9 cellular contexts compared by ENCODE assay signal in genomic region chr1:14571810-14572767, GRCh38. TPM values are rescaled to one million over a fixed set of nuclear protein-coding genes. Genes with fewer than 3 reads are reported as not detected.
A peak's percentile ranks its signal among the peaks of the same experiment; 100 is the strongest.
DNase-seq lines count a peak whose midpoint lies in the region; ATAC-seq, FAIRE-seq and TF ChIP-seq lines count a peak whose summit lies in the region.
"Had no signal": no experiment of that assay in that cellular context is flagged by ENCODE, and none has a peak within 500 bp of the region (broad histone marks: within the 10 kb centered on the region; RNA-seq: fewer than 3 reads in every experiment).

No MANE protein-coding gene starts in this region.

- no peaks in the 10 kb centered on the region for H3K79me2 ChIP-seq in HepG2 (ENCODE audit: insufficient read depth, low read length)

- no peaks in the 10 kb centered on the region for H3K4me1 ChIP-seq in HepG2 (ENCODE audit: insufficient read depth, low read length)
- H3K4me1 ChIP-seq in Peyer's patch: no peaks in the 10 kb centered on the region

- TF ChIP-seq POLR2A in GM12892 (IDR thresholded peaks at IDR 0.05; ENCODE audit: low read depth, low read length) (no peak), HepG2 (IDR thresholded peaks at IDR 0.05; ENCODE audit: insufficient read depth in 1 of 2, low read depth in 2 of 2, low read length in 2 of 2) (no peak), Peyer's patch (IDR thresholded peaks at IDR 0.05) (no peak)

- CTCF ChIA-PET in HepG2 (lab: Yijun Ruan, JAX; ENCODE audit: low intra/inter-chr PET ratio, low total read pairs): no interaction called here

- H3K36me3 ChIP-seq in HepG2 (replicated peaks in 1 of 2; ENCODE audit: control insufficient read depth in 1 of 2, insufficient read depth in 2 of 2, low read length in 2 of 2): no peaks in the 10 kb centered on the region
- H3K36me3 ChIP-seq in Peyer's patch: no peaks in the 10 kb centered on the region

- peaks cover 0 to 11% of the 10 kb centered on the region in 2 experiments; a peak in 1 of 5 replicates for H3K27me3 ChIP-seq in HepG2 (ENCODE audit: control insufficient read depth in 1 of 2, insufficient read depth in 2 of 2, low read length in 2 of 2)
- no peaks in the 10 kb centered on the region for H3K27me3 ChIP-seq in Peyer's patch

- no peak overlapping the region for H3K9ac ChIP-seq in HepG2 (ENCODE audit: insufficient read depth, low read depth, low read length)

- TF ChIP-seq EP300 in HepG2 (IDR thresholded peaks at IDR 0.05; ENCODE audit: low read depth in 2 of 2, low read length in 2 of 2) (no peak), HepG2 (CRISPR knock-in tag; IDR thresholded peaks at IDR 0.05; ENCODE audit: borderline replicate concordance) (no peak)

- TF ChIP-seq RAD21 in HepG2 (CRISPR knock-in tag; IDR thresholded peaks at IDR 0.05): no peak

- intact Hi-C loops in CD14-positive monocyte (cut with micrococcal nuclease) (no loop called here), HepG2 (cut with micrococcal nuclease; ENCODE audit: unreplicated experiment) (no loop called here)

- H3K4me1 Mint-ChIP-seq in CD14-positive monocyte: peaks cover 1% of the 10 kb centered on the region

- in situ Hi-C loops in SK-MEL-5 (cut with HindIII; ENCODE audit: low pct_unique_long_range_greater_than_20kb, low sequenced_read_pairs) (no loop called here), HepG2 (cut with HindIII; ENCODE audit: extremely low pct_ligation_motif_present, low pct_unique_long_range_greater_than_20kb) (loop anchor here (25.0 kb wide), 1 partner anchor 465 kb away; no protein-coding TSS in a partner anchor)

- H3K4me2 ChIP-seq in HepG2 (ENCODE audit: low read depth, low read length): no peak overlapping the region

- peaks cover 3 to 11% (median 5%) of the 10 kb centered on the region in 3 donors for H3K27me3 Mint-ChIP-seq in CD14-positive monocyte (ENCODE audit: low read depth in 3 of 3)

- WGBS in HepG2 (ENCODE audit: low lambda C conversion rate): 36% methylated on average over 16 of the region's 17 CpGs

- H4K20me1 ChIP-seq in HepG2 (ENCODE audit: insufficient read depth, low read length): no peaks in the 10 kb centered on the region

- H3K27ac Mint-ChIP-seq in CD14-positive monocyte: no peak overlapping the region

- H3K4me3 Mint-ChIP-seq in CD14-positive monocyte: no peak overlapping the region

- H2AFZ ChIP-seq in HepG2 (ENCODE audit: low read length): no peak overlapping the region

- no peak for FAIRE-seq in GM12892 (lab: Jason Lieb, UNC)
- FAIRE-seq in HepG2 (lab: Jason Lieb, UNC): no peak
- FAIRE-seq in HTR-8/SVneo (lab: Jason Lieb, UNC): no peak

- BruUV-seq in HepG2 (replicated peaks; lab: Mats Ljungman, UMichigan): no TSS peak

- no peak overlapping the region for H3K27ac ChIP-seq in HepG2 (ENCODE audit: extremely low read length, insufficient read depth, low read length)
- H3K27ac ChIP-seq in Peyer's patch: no peak overlapping the region

- no peaks in the 10 kb centered on the region for H3K36me3 Mint-ChIP-seq in CD14-positive monocyte

- H3K9me3 Mint-ChIP-seq in CD14-positive monocyte: peaks cover 0 to 15% (median 2%) of the 10 kb centered on the region in 7 donors

- DNase-seq in CD14-positive monocyte (ENCODE audit: low spot score) (no peak), GM12892 (ENCODE audit: insufficient read length) (peak; percentile 16), SK-MEL-5 (ENCODE audit: low read depth, low spot score) (peak; percentile 5), HepG2 (ENCODE audit: low spot score) (no peak), NCI-H69 (lab: John Stamatoyannopoulos, UW) (no peak), Peyer's patch (no peak), HTR-8/SVneo (ENCODE audit: insufficient read length, low spot score) (no peak)
- DNase-seq: NCI-H1105 had no signal

- TF ChIP-seq CTCF in CD14-positive monocyte (IDR thresholded peaks at IDR 0.05): peak; percentile 32
- TF ChIP-seq CTCF in HepG2 (CRISPR knock-in tag; IDR thresholded peaks at IDR 0.05): peak; percentile 62
- no peak for TF ChIP-seq CTCF in Peyer's patch (IDR thresholded peaks at IDR 0.05)

- peak; percentile 69 for ATAC-seq in HepG2
- no peak for ATAC-seq in GM19395 (IDR thresholded peaks at IDR 0.05; ENCODE audit: unreplicated experiment)

- H3K4me3 ChIP-seq in HepG2 (replicated peaks in 1 of 3; ENCODE audit: insufficient read depth in 1 of 3, low read depth in 2 of 3, low read length in 3 of 3) (no peak overlapping the region), Peyer's patch (no peak overlapping the region)

- POLR2A ChIA-PET in HepG2 (lab: Yijun Ruan, JAX): no interaction called here

- no peaks in the 10 kb centered on the region for H3K9me3 ChIP-seq in HepG2 (ENCODE audit: low read length)
- H3K9me3 ChIP-seq in Peyer's patch: no peaks in the 10 kb centered on the region

TF ChIP-seq in HepG2, 621 proteins besides CTCF, POLR2A, EP300 and RAD21:
- TF ChIP-seq TGIF2 (CRISPR knock-in tag; IDR thresholded peaks at IDR 0.05) (no peak), STAG1 (CRISPR knock-in tag; IDR thresholded peaks at IDR 0.05) (peak; percentile 56), ZNF574 (CRISPR knock-in tag; IDR thresholded peaks at IDR 0.05) (peak; percentile 85)

RNA-seq across cellular contexts. Expression of gene KAZN, which starts 26.4 kb away (rescaled TPM):
- polyA plus RNA-seq in CD14-positive monocyte: not detected
- polyA plus RNA-seq in GM12892 (2012; ENCODE audit: missing spikeins): 1.8 TPM
- total RNA-seq in SK-MEL-5 (2014; rRNA removed; shearing (Covaris generic)): 6.5 and 7.0 TPM in 2 replicates
- polyA plus RNA-seq in SK-MEL-5 (2015; cell fraction: cytosol; rRNA removed): 31.7 and 35.7 TPM in 2 replicates
- polyA plus RNA-seq in SK-MEL-5 (2015; cell fraction: nucleus; rRNA removed): 42.1 and 43.3 TPM in 2 replicates
- 10.4 and 10.6 TPM in 2 replicates for total RNA-seq in HepG2 (2016; rRNA removed; fragmentation: Illumina TruSeq; extraction: Trizol)
- 9.3 and 10.1 TPM in 2 replicates for total RNA-seq in HepG2 (2016; cell fraction: cytosol; rRNA removed; fragmentation: Illumina TruSeq; extraction: Trizol; ENCODE audit: low read depth)
- 7.0 and 10.4 TPM in 2 replicates for total RNA-seq in HepG2 (2016; cell fraction: insoluble cytoplasmic fraction; rRNA removed; fragmentation: Illumina TruSeq; extraction: Trizol)
- 20.0 and 21.9 TPM in 2 replicates for total RNA-seq in HepG2 (2016; cell fraction: membrane; rRNA removed; fragmentation: Illumina TruSeq; extraction: Trizol)
- total RNA-seq in HepG2 (2016; cell fraction: nucleus; rRNA removed; fragmentation: Illumina TruSeq; extraction: Trizol): 9.8 and 10.4 TPM in 2 replicates
- 12.9 and 13.5 TPM in 2 replicates for polyA plus RNA-seq in HepG2 (2011; rRNA removed)
- 9.7 and 10.7 TPM in 2 replicates for polyA plus RNA-seq in HepG2 (2011; cell fraction: cytosol; rRNA removed)
- polyA plus RNA-seq in HepG2 (2011; cell fraction: nucleus; rRNA removed): 27.9 and 29.3 TPM in 2 replicates
- 18.2 and 19.5 TPM in 2 replicates for polyA plus RNA-seq in HepG2 (2012)
- polyA plus RNA-seq in HepG2 (2016; cell fraction: cytosol; fragmentation: Illumina TruSeq; extraction: Trizol; ENCODE audit: low read depth): 22.4 and 22.5 TPM in 2 replicates
- 15.4 and 17.5 TPM in 2 replicates for polyA plus RNA-seq in HepG2 (2016; cell fraction: insoluble cytoplasmic fraction; fragmentation: Illumina TruSeq; extraction: Trizol; ENCODE audit: low read depth)
- polyA plus RNA-seq in HepG2 (2016; cell fraction: membrane; fragmentation: Illumina TruSeq; extraction: Trizol; ENCODE audit: low read depth): 30.9 and 31.3 TPM in 2 replicates
- polyA plus RNA-seq in HepG2 (2016; cell fraction: nucleus; fragmentation: Illumina TruSeq; extraction: Trizol; ENCODE audit: insufficient read depth, low read depth): 30.3 and 31.2 TPM in 2 replicates
- polyA minus RNA-seq in HepG2 (2011; rRNA and poly(A)+ RNA removed; ENCODE audit: low replicate concordance): 12.3 TPM in 1 of 2 replicates, not detected in the other
- polyA minus RNA-seq in HepG2 (2011; cell fraction: cytosol; rRNA and poly(A)+ RNA removed): 8.1 and 9.6 TPM in 2 replicates
- polyA minus RNA-seq in HepG2 (2011; cell fraction: nucleus; rRNA and poly(A)+ RNA removed): 14.3 and 14.5 TPM in 2 replicates
- 10 to 100 TPM; 14.9 to 25.5 (median 21.7) TPM for total RNA-seq in Peyer's patch

Comparison
In these comparisons a context has a peak if more than half of its experiments do, and no peak if none do; other contexts are left out.
1. DNase-seq: peak in GM12892 (single experiment) and SK-MEL-5 (single experiment); none in CD14-positive monocyte (single experiment), HepG2 (single experiment), NCI-H69 (single experiment), Peyer's patch (0 of 3) and HTR-8/SVneo (single experiment).
2. CTCF ChIP-seq: peak in CD14-positive monocyte (single experiment) and HepG2 (single experiment); none in Peyer's patch (0 of 6).